9 cellular contexts compared by ENCODE assay signal in the genomic region with DNA sequence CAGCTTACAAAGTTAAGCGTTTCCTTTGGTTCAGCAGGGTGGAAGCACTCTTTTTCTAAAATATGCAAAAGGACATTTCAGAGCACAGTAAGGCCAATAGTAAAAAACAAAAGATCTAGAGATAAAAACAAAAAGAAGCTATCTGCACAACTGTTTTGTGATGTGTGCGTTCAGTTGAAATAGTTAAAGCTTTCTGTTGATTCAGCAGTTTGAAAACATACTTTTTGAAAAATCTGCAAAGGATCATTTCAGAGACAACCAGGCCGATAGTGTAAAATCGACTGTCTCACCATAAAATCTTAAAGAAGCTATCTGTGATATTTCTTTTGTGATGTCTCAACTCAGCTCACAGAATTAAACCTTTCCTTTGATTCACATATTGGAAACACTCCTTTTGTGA.
"Had no signal": no experiment of that assay in that cellular context is flagged by ENCODE, and none has a peak within 500 bp of the region (broad histone marks: within the 10 kb centered on the region; RNA-seq: fewer than 3 reads in every experiment).

No MANE protein-coding gene starts in this region.

- H3K27ac ChIP-seq: GM23248, HL-60 had no signal

- DNase-seq: GM23248, GOT3, H7, HFFc6, KG1 had no signal

- H3K27me3 Mint-ChIP-seq: IgD-negative memory B cell had no signal

- H3K27ac Mint-ChIP-seq: HFFc6, IgD-negative memory B cell had no signal

- ATAC-seq: HCT116 had no signal

- H3K9ac ChIP-seq: GM23248 had no signal

- H3K36me3 ChIP-seq: HAP-1 had no signal

- H3K9me3 ChIP-seq: HAP-1 had no signal

- H3K4me3 ChIP-seq: GM23248, HAP-1 had no signal

- H3K4me3 Mint-ChIP-seq: HFFc6, IgD-negative memory B cell had no signal

- H3K4me1 Mint-ChIP-seq: IgD-negative memory B cell had no signal

- H3K4me1 ChIP-seq: HAP-1 had no signal

- H3K36me3 Mint-ChIP-seq: IgD-negative memory B cell had no signal

- H2AFZ ChIP-seq: GM23248 had no signal
